Comparison of ENCODE assay signal across 9 cellular contexts in genomic region chr12:24814379-24815086, GRCh38.
DNase-seq lines count a peak whose midpoint lies in the region; ATAC-seq and TF ChIP-seq lines count a peak whose summit lies in the region.
"Had no signal": no experiment of that assay in that cellular context is flagged by ENCODE, and none has a peak within 500 bp of the region (broad histone marks: within the 10 kb centered on the region; RNA-seq: fewer than 3 reads in every experiment).

No MANE protein-coding gene starts in this region.

- DNase-seq in kidney tubule cell (ENCODE audit: low spot score): peak; percentile 36
- DNase-seq in vagina (ENCODE audit: extremely low spot score in 2 of 2): no peak
- DNase-seq in cerebellar nuclear complex (lab: John Stamatoyannopoulos, UW): no peak
- DNase-seq in middle frontal gyrus (ENCODE audit: extremely low spot score, low spot score): no peak
- DNase-seq: left cardiac atrium had no signal

- no peaks in the 10 kb centered on the region for H3K27me3 ChIP-seq in vagina

- no peak overlapping the region for H3K27ac ChIP-seq in vagina

- ATAC-seq in GM21423 (IDR thresholded peaks at IDR 0.05; ENCODE audit: unreplicated experiment) (peak; percentile 89), HG03575 (IDR thresholded peaks at IDR 0.05; ENCODE audit: extremely low read depth, insufficient number of reproducible peaks, low FRiP score, unreplicated experiment) (peak; percentile 91), SK-N-SH treated with all-trans-retinoic acid at 6 μM for 48 hours (no peak)

- no peaks in the 10 kb centered on the region for H3K9me3 ChIP-seq in vagina

- peak overlapping the region; percentile 34; the same call in 1 of the 2 replicates for H3K4me3 ChIP-seq in GM08714 (ENCODE audit: low read length)
- no peak overlapping the region for H3K4me3 ChIP-seq in vagina

- intact Hi-C loops in vagina (cut with DNase I): no loop called here

- no peak for TF ChIP-seq CTCF in vagina (IDR thresholded peaks at IDR 0.05)

- no peaks in the 10 kb centered on the region for H3K36me3 ChIP-seq in vagina

- no peak for TF ChIP-seq POLR2A in vagina (IDR thresholded peaks at IDR 0.05)

- H3K4me1 ChIP-seq in vagina: no peaks in the 10 kb centered on the region

TF ChIP-seq in SK-N-SH treated with all-trans-retinoic acid at 6 μM for 48 hours, 23 proteins besides CTCF, POLR2A, EP300 and RAD21:
- no peak for TF ChIP-seq GLIS3 (CRISPR knock-in tag; IDR thresholded peaks at IDR 0.05)
- TF ChIP-seq ZNF8 (CRISPR knock-in tag; IDR thresholded peaks at IDR 0.05): no peak
- TF ChIP-seq ZNF70 (CRISPR knock-in tag; IDR thresholded peaks at IDR 0.05): no peak
- no peak for TF ChIP-seq RARB (CRISPR knock-in tag; IDR thresholded peaks at IDR 0.05)
- no peak for TF ChIP-seq ZC3H10 (CRISPR knock-in tag; IDR thresholded peaks at IDR 0.05)
- no peak for TF ChIP-seq ISL1 (CRISPR knock-in tag; IDR thresholded peaks at IDR 0.05)
- TF ChIP-seq ARNTL (CRISPR knock-in tag; IDR thresholded peaks at IDR 0.05; ENCODE audit: borderline replicate concordance, low read depth): no peak
- no peak for TF ChIP-seq CSDC2 (CRISPR knock-in tag; IDR thresholded peaks at IDR 0.05)
- TF ChIP-seq PATZ1 (CRISPR knock-in tag; IDR thresholded peaks at IDR 0.05; ENCODE audit: borderline replicate concordance): no peak
- no peak for TF ChIP-seq TCF4 (CRISPR knock-in tag; IDR thresholded peaks at IDR 0.05; ENCODE audit: borderline replicate concordance)
- no peak for TF ChIP-seq ZFP30 (CRISPR knock-in tag; IDR thresholded peaks at IDR 0.05)
- no peak for TF ChIP-seq ZFP3 (CRISPR knock-in tag; IDR thresholded peaks at IDR 0.05)
- TF ChIP-seq PPARA (CRISPR knock-in tag; IDR thresholded peaks at IDR 0.05; ENCODE audit: borderline replicate concordance): no peak
- TF ChIP-seq CSRNP3 (CRISPR knock-in tag; IDR thresholded peaks at IDR 0.05): no peak
- no peak for TF ChIP-seq OSR1 (CRISPR knock-in tag; IDR thresholded peaks at IDR 0.05)
- no peak for TF ChIP-seq TSHZ2 (CRISPR knock-in tag; IDR thresholded peaks at IDR 0.05)
- TF ChIP-seq SNAI2 (CRISPR knock-in tag; IDR thresholded peaks at IDR 0.05): no peak
TF ChIP-seq in SK-N-SH treated with all-trans-retinoic acid at 6 μM for 48 hours: peak in this region for 0.
